In genomic region chrX:121000589-121000988, GRCh38 we compare ENCODE assay signal across 11 cellular contexts. TPM values are rescaled to one million over a fixed set of nuclear protein-coding genes. Genes with fewer than 3 reads are reported as not detected.
DNase-seq lines count a peak whose midpoint lies in the region; ATAC-seq and TF ChIP-seq lines count a peak whose summit lies in the region.
"Had no signal": no experiment of that assay in that cellular context is flagged by ENCODE, and none has a peak within 500 bp of the region (broad histone marks: within the 10 kb centered on the region; RNA-seq: fewer than 3 reads in every experiment).

No MANE protein-coding gene starts in this region.

- no peaks in the 10 kb centered on the region for H3F3A ChIP-seq in neural cell (ENCODE audit: insufficient read depth, low read length, poor library complexity, severe bottlenecking)

- no peak overlapping the region for H2AFZ ChIP-seq in neural cell (ENCODE audit: low read depth, low read length)

- no peak overlapping the region for H3K4me3 Mint-ChIP-seq in stimulated activated memory B cell treated with anti-CD40 and anti-IgM and Interleukin-4, amounts not matched to agents 10 μg/mL and 1 μg/mL and 100 μg/mL, for 72 hours

- no peak overlapping the region for H3K4me3 ChIP-seq in astrocyte of the cerebellum (ENCODE audit: low read depth, low read length)
- no peak overlapping the region for H3K4me3 ChIP-seq in neural cell (ENCODE audit: low read length)
- H3K4me3 ChIP-seq in spleen, result no peak overlapping the region

- no peak for ATAC-seq in stimulated activated memory B cell treated with anti-CD40 and anti-IgM and Interleukin-4, amounts not matched to agents 10 μg/mL and 1 μg/mL and 100 μg/mL, for 72 hours

- no peaks in the 10 kb centered on the region for H3K79me2 ChIP-seq in neural cell (replicated peaks; ENCODE audit: insufficient read depth, low read length)

- no peak for TF ChIP-seq POLR2A in spleen (IDR thresholded peaks at IDR 0.05)

- intact Hi-C loops in spleen (cut with DNase I; ENCODE audit: low total_unique reads), result no loop called here

- H3K27me3 ChIP-seq in neural cell (ENCODE audit: insufficient read depth, low read depth, low read length), result no peaks in the 10 kb centered on the region
- no peaks in the 10 kb centered on the region for H3K27me3 ChIP-seq in spleen (replicated peaks in 1 of 7)

- no peak for TF ChIP-seq EP300 in neural cell (conservative IDR thresholded peaks at IDR 0.05; ENCODE audit: poor library complexity, severe bottlenecking)

- H3K27ac ChIP-seq in neural cell (ENCODE audit: low read length), result no peak overlapping the region
- no peak overlapping the region for H3K27ac ChIP-seq in spleen

- H3K4me1 ChIP-seq in spleen, result no peaks in the 10 kb centered on the region

- H4K20me1 ChIP-seq in neural cell (ENCODE audit: insufficient read depth), result no peaks in the 10 kb centered on the region

- in situ Hi-C loops in GM13976 (cut with MboI; ENCODE audit: low sequenced_read_pairs, unreplicated experiment) (no loop called here), astrocyte of the cerebellum (cut with HindIII; ENCODE audit: low sequenced_read_pairs) (no loop called here)

- no peaks in the 10 kb centered on the region for H3K27me3 Mint-ChIP-seq in stimulated activated memory B cell treated with anti-CD40 and anti-IgM and Interleukin-4, amounts not matched to agents 10 μg/mL and 1 μg/mL and 100 μg/mL, for 72 hours

- TF ChIP-seq CTCF in GM13976 (IDR thresholded peaks at IDR 0.05; ENCODE audit: borderline replicate concordance, control extremely low read depth, extremely low read depth, insufficient read depth, missing control alignments), result no peak
- TF ChIP-seq CTCF in LNCAP (IDR thresholded peaks at IDR 0.05), result peak; percentile 43; the same call in 1 of the 2 replicates
- TF ChIP-seq CTCF in astrocyte of the cerebellum (IDR thresholded peaks at IDR 0.05; ENCODE audit: low read depth, low read length, missing control alignments), result peak; percentile 4
- TF ChIP-seq CTCF in neural cell (IDR thresholded peaks at IDR 0.05; ENCODE audit: poor library complexity, severe bottlenecking), result peak; percentile 38
- no peak for TF ChIP-seq CTCF in spleen (IDR thresholded peaks at IDR 0.05 in 8 of 11, conservative IDR thresholded peaks at IDR 0.05 in 3 of 11)

- DNase-seq in GM13976 (ENCODE audit: low spot score), result peak; percentile 17
- DNase-seq in astrocyte of the cerebellum (ENCODE audit: low read depth), result no peak
- no peak for DNase-seq in spleen
- DNase-seq in kidney glomerular epithelial cell (lab: John Stamatoyannopoulos, UW), result no peak
- DNase-seq: activated effector memory CD4-positive, alpha-beta T cell treated with Interleukin-2 at 50 U/mL for 16 hours; SW 1271 had no signal

- no peaks in the 10 kb centered on the region for H3K9me3 Mint-ChIP-seq in stimulated activated memory B cell treated with anti-CD40 and anti-IgM and Interleukin-4, amounts not matched to agents 10 μg/mL and 1 μg/mL and 100 μg/mL, for 72 hours

- no peaks in the 10 kb centered on the region for H3K36me3 ChIP-seq in neural cell (ENCODE audit: insufficient read depth, low read length)
- H3K36me3 ChIP-seq in spleen, result no peaks in the 10 kb centered on the region

- 54 to 78% (median 67%) methylated on average over 4 of the region's 4 CpGs for WGBS in spleen, 5 donors

- H3K9me2 ChIP-seq in neural cell (ENCODE audit: insufficient read depth, low read length), result no peaks in the 10 kb centered on the region

- H3K4me1 Mint-ChIP-seq in stimulated activated memory B cell treated with anti-CD40 and anti-IgM and Interleukin-4, amounts not matched to agents 10 μg/mL and 1 μg/mL and 100 μg/mL, for 72 hours, result peaks cover 14% of the 10 kb centered on the region

- no peaks in the 10 kb centered on the region for H3K36me3 Mint-ChIP-seq in stimulated activated memory B cell treated with anti-CD40 and anti-IgM and Interleukin-4, amounts not matched to agents 10 μg/mL and 1 μg/mL and 100 μg/mL, for 72 hours

- no peak overlapping the region for H3K27ac Mint-ChIP-seq in stimulated activated memory B cell treated with anti-CD40 and anti-IgM and Interleukin-4, amounts not matched to agents 10 μg/mL and 1 μg/mL and 100 μg/mL, for 72 hours

- TF ChIP-seq RAD21 in neural cell (conservative IDR thresholded peaks at IDR 0.05), result peak; percentile 37

- H3K9ac ChIP-seq in neural cell (ENCODE audit: low read length), result no peak overlapping the region

- H3K9me3 ChIP-seq in neural cell (ENCODE audit: low read length) (no peaks in the 10 kb centered on the region), spleen (no peaks in the 10 kb centered on the region)

- H3K4me2 ChIP-seq in neural cell (ENCODE audit: low read length), result no peak overlapping the region

TF ChIP-seq in neural cell, 6 proteins besides CTCF, POLR2A, EP300 and RAD21:
- TF ChIP-seq SMC3 (conservative IDR thresholded peaks at IDR 0.05; ENCODE audit: poor library complexity) (peak; percentile 21), REST (IDR thresholded peaks at IDR 0.05; ENCODE audit: borderline replicate concordance) (no peak)

RNA-seq across cellular contexts. Expression of gene CT47A1, which starts 15.0 kb away (rescaled TPM):
- not detected in 2 replicates for polyA plus RNA-seq in neural cell
- polyA minus RNA-seq in neural cell, result not detected in 2 replicates
- not detected for total RNA-seq in spleen
- polyA plus RNA-seq in spleen, result not detected
- total RNA-seq: frontal cortex, omental fat pad had no signal

RNA-seq across cellular contexts. Expression of gene CT47A2, which starts 19.9 kb away (rescaled TPM):
- polyA plus RNA-seq in neural cell (not detected in 2 replicates), spleen (not detected)
- not detected in 2 replicates for polyA minus RNA-seq in neural cell
- total RNA-seq in spleen, result not detected
- total RNA-seq: frontal cortex, omental fat pad had no signal

RNA-seq across cellular contexts. Expression of gene CT47A3, which starts 24.7 kb away (rescaled TPM):
- not detected in 2 replicates for polyA plus RNA-seq in neural cell
- polyA minus RNA-seq in neural cell, result not detected in 2 replicates
- total RNA-seq in spleen, result not detected
- not detected for polyA plus RNA-seq in spleen
- total RNA-seq: frontal cortex, omental fat pad had no signal

RNA-seq across cellular contexts. Expression of gene CT47A4, which starts 29.6 kb away (rescaled TPM):
- polyA plus RNA-seq in neural cell (not detected in 2 replicates), spleen (not detected)
- polyA minus RNA-seq in neural cell, result not detected in 2 replicates
- total RNA-seq in spleen, result not detected
- total RNA-seq: frontal cortex, omental fat pad had no signal

RNA-seq across cellular contexts. Expression of gene CT47A5, which starts 34.4 kb away (rescaled TPM):
- polyA plus RNA-seq in neural cell (not detected in 2 replicates), spleen (not detected)
- polyA minus RNA-seq in neural cell, result not detected in 2 replicates
- not detected for total RNA-seq in spleen
- total RNA-seq: frontal cortex, omental fat pad had no signal

Comparison
In these comparisons a context has a peak if more than half of its experiments do, and no peak if none do; other contexts are left out.
1. CTCF ChIP-seq: peak in LNCAP (single experiment), astrocyte of the cerebellum (single experiment) and neural cell (single experiment); none in GM13976 (single experiment) and spleen (0 of 11).